Comparison of ENCODE assay signal across 19 cellular contexts in genomic region chr10:36899652-36900051, GRCh38.
"Had no signal": no experiment of that assay in that cellular context is flagged by ENCODE, and none has a peak within 500 bp of the region (broad histone marks: within the 10 kb centered on the region; RNA-seq: fewer than 3 reads in every experiment).

No MANE protein-coding gene starts in this region.

- H3K27me3 Mint-ChIP-seq: activated CD4-positive, alpha-beta memory T cell treated with anti-CD3 and anti-CD28 coated beads for 36 hours; activated CD4-positive, alpha-beta T cell treated with anti-CD3 and anti-CD28 coated beads, Interleukin-2, amount 10 ng/mL, durations not matched to agents 7 days and 5 days; activated naive CD8-positive, alpha-beta T cell treated with anti-CD3 and anti-CD28 coated beads, Interleukin-2, amount 50 U/mL, for 24 hours had no signal

- H3K4me1 Mint-ChIP-seq: activated CD4-positive, alpha-beta T cell treated with anti-CD3 and anti-CD28 coated beads, Interleukin-2, amount 10 ng/mL, durations not matched to agents 7 days and 5 days; activated naive CD8-positive, alpha-beta T cell treated with anti-CD3 and anti-CD28 coated beads, Interleukin-2, amount 50 U/mL, for 24 hours had no signal

- ATAC-seq: activated naive CD4-positive, alpha-beta T cell treated with anti-CD3 and anti-CD28 coated beads, Interleukin-2, amount 50 U/mL, for 72 hours; activated naive CD8-positive, alpha-beta T cell treated with anti-CD3 and anti-CD28 coated beads, Interleukin-2, amount 50 U/mL, for 24 hours; activated T-cell treated with anti-CD3 and anti-CD28 coated beads, Interleukin-2, amount 50 U/mL, for 4 hours; Right ventricle myocardium inferior had no signal

- DNase-seq: activated CD4-positive, alpha-beta T cell treated with anti-CD3 and anti-CD28 coated beads, Interleukin-2, amount 10 ng/mL, durations not matched to agents 7 days and 5 days; activated CD4-positive, CD25-positive, alpha-beta regulatory T cell; activated CD8-positive, alpha-beta memory T cell treated with anti-CD3 and anti-CD28 coated beads for 24 hours; activated effector memory CD4-positive, alpha-beta T cell treated with anti-CD3 and anti-CD28 coated beads, Interleukin-2, amount 50 U/mL, for 16 hours; activated naive CD4-positive, alpha-beta T cell treated with Interleukin-2 at 50 U/mL for 16 hours; activated naive CD8-positive, alpha-beta T cell treated with anti-CD3 and anti-CD28 coated beads, Interleukin-2, amount 50 U/mL, for 24 hours; activated T-cell treated with anti-CD3 and anti-CD28 coated beads, Interleukin-2, amount 50 U/mL, for 4 hours; cerebellar nuclear complex; NCI-H1105; NCI-H2029 treated with DMSO at 0.1 percent for 48 hours; NCI-H510A treated with DMSO at 0.1 percent for 48 hours had no signal

- H3K27ac Mint-ChIP-seq: activated CD4-positive, alpha-beta memory T cell treated with anti-CD3 and anti-CD28 coated beads for 36 hours; activated CD4-positive, alpha-beta T cell treated with anti-CD3 and anti-CD28 coated beads, Interleukin-2, amount 10 ng/mL, durations not matched to agents 7 days and 5 days; activated naive CD4-positive, alpha-beta T cell treated with anti-CD3 and anti-CD28 coated beads, Interleukin-2, amount 50 U/mL, for 72 hours; activated naive CD8-positive, alpha-beta T cell treated with anti-CD3 and anti-CD28 coated beads, Interleukin-2, amount 50 U/mL, for 24 hours had no signal

- H3K4me1 ChIP-seq: colonic mucosa, SJSA1 had no signal

- H3K36me3 ChIP-seq: brain microvascular endothelial cell, colonic mucosa, MG63, SJSA1 had no signal

- H3K9me3 Mint-ChIP-seq: activated CD4-positive, alpha-beta memory T cell treated with anti-CD3 and anti-CD28 coated beads for 36 hours had no signal

- H3K4me3 Mint-ChIP-seq: activated CD4-positive, alpha-beta memory T cell treated with anti-CD3 and anti-CD28 coated beads for 36 hours; activated CD4-positive, alpha-beta T cell treated with anti-CD3 and anti-CD28 coated beads, Interleukin-2, amount 10 ng/mL, durations not matched to agents 7 days and 5 days; activated naive CD8-positive, alpha-beta T cell treated with anti-CD3 and anti-CD28 coated beads, Interleukin-2, amount 50 U/mL, for 24 hours; activated T-cell treated with anti-CD3 and anti-CD28 coated beads, Interleukin-2, amount 50 U/mL, for 4 hours had no signal

- H3K4me3 ChIP-seq: colonic mucosa, MG63, PC-9, SJSA1 had no signal

- H3K36me3 Mint-ChIP-seq: activated CD4-positive, alpha-beta memory T cell treated with anti-CD3 and anti-CD28 coated beads for 36 hours; activated naive CD4-positive, alpha-beta T cell treated with anti-CD3 and anti-CD28 coated beads, Interleukin-2, amount 50 U/mL, for 72 hours had no signal

- H3K27me3 ChIP-seq: brain microvascular endothelial cell, colonic mucosa, MG63, SJSA1 had no signal

- H3K27ac ChIP-seq: brain microvascular endothelial cell, colonic mucosa, PC-9, SJSA1 had no signal

- H3K9me3 ChIP-seq: colonic mucosa, MG63, SJSA1 had no signal
